In the genomic region with DNA sequence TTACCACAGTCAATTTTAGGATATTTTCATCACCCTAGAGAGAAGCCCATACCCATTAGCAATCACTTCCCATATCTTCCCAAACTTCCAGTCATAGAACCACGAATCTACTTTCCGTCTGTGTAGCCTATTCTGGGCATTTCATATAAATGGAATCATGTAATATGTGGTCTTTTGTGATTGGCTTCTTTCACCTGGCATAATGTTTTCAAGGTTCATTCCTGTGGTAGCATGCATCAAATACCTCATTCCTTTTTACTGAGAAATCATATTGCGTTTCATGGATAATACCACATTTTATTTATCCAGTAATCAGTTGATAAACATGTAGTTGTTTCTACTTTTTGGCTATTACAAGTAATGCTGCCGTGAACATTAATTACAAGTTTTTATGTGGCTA, we compare ENCODE assay signal across 1 cellular context.
TF ChIP-seq lines count a peak whose summit lies in the region.

No MANE protein-coding gene starts in this region.

TF ChIP-seq in IMR-90, 13 proteins besides CTCF, POLR2A, EP300 and RAD21 (continued from another document):
- no peak for TF ChIP-seq USF2 (IDR thresholded peaks at IDR 0.05; ENCODE audit: low read depth, low read length)
- no peak for TF ChIP-seq MAZ (IDR thresholded peaks at IDR 0.05; ENCODE audit: borderline replicate concordance, low read depth, low read length)
- TF ChIP-seq RFX5 (IDR thresholded peaks at IDR 0.05; ENCODE audit: low read depth, low read length) = no peak
- TF ChIP-seq, protein P1, sequence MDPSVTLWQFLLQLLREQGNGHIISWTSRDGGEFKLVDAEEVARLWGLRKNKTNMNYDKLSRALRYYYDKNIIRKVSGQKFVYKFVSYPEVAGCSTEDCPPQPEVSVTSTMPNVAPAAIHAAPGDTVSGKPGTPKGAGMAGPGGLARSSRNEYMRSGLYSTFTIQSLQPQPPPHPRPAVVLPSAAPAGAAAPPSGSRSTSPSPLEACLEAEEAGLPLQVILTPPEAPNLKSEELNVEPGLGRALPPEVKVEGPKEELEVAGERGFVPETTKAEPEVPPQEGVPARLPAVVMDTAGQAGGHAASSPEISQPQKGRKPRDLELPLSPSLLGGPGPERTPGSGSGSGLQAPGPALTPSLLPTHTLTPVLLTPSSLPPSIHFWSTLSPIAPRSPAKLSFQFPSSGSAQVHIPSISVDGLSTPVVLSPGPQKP (IDR thresholded peaks at IDR 0.05; ENCODE audit: borderline replicate concordance, low read depth, low read length) = no peak
- TF ChIP-seq NFE2L2 (IDR thresholded peaks at IDR 0.05; ENCODE audit: low read depth, low read length) = no peak
- TF ChIP-seq SMC3 (IDR thresholded peaks at IDR 0.05; ENCODE audit: low read depth, low read length) = no peak
- TF ChIP-seq FOS (IDR thresholded peaks at IDR 0.05; ENCODE audit: low read depth, low read length) = no peak
- TF ChIP-seq CHD1 (IDR thresholded peaks at IDR 0.05; ENCODE audit: low read depth, low read length) = no peak
